16 cellular contexts compared by ENCODE assay signal in genomic region chr5:62395210-62395950, GRCh38. TPM values are rescaled to one million over a fixed set of nuclear protein-coding genes. Genes with fewer than 3 reads are reported as not detected.
DNase-seq lines count a peak whose midpoint lies in the region; ATAC-seq, FAIRE-seq and TF ChIP-seq lines count a peak whose summit lies in the region.
"Had no signal": no experiment of that assay in that cellular context is flagged by ENCODE, and none has a peak within 500 bp of the region (broad histone marks: within the 10 kb centered on the region; RNA-seq: fewer than 3 reads in every experiment).

No MANE protein-coding gene starts in this region.

- H3K27me3 ChIP-seq in PC-3 (ENCODE audit: low read length) (no peaks in the 10 kb centered on the region), K562 (ENCODE audit: control insufficient read depth in 2 of 2, insufficient read depth in 2 of 2, low read length in 2 of 2) (no peaks in the 10 kb centered on the region)
- H3K27me3 ChIP-seq: tibial nerve had no signal

- DNase-seq in activated CD8-positive, alpha-beta memory T cell treated with anti-CD3 and anti-CD28 coated beads, Interleukin-2, amount 10 ng/mL, durations not matched to agents 7 days and 5 days = no peak
- no peak for DNase-seq in activated CD8-positive, alpha-beta memory T cell treated with anti-CD3 and anti-CD28 coated beads, Interleukin-2, amount 50 U/mL, for 4 hours
- DNase-seq in PC-3 (peak; percentile 71), K562 (ENCODE audit: extremely low read depth in 1 of 4, low spot score in 3 of 4) (no peak), renal cortical epithelial cell (ENCODE audit: low read depth) (peak; percentile 22), kidney tubule cell (ENCODE audit: low spot score) (no peak), activated gamma-delta T cell (lab: John Stamatoyannopoulos, UW) (no peak), NCI-H1694 (lab: John Stamatoyannopoulos, UW) (no peak)
- DNase-seq: foreskin melanocyte; NCI-H226; occipital lobe; stimulated activated CD4-positive, alpha-beta T cell treated with anti-CD3 and anti-CD28 coated beads, Interleukin-12 subunit alpha, Interleukin-12 subunit beta, amount 100 ng/mL, for 4 hours had no signal

- no peak for TF ChIP-seq POLR2A in K562 (conservative IDR thresholded peaks at IDR 0.05)

- 71% methylated on average over 5 of the region's 5 CpGs for WGBS in K562 (ENCODE audit: insufficient coverage, low coverage, missing lambda C conversion rate)

- H3F3A ChIP-seq in PC-3 (ENCODE audit: low read length, unreplicated experiment) = no peaks in the 10 kb centered on the region

- H3K9me1 ChIP-seq in K562 (ENCODE audit: control insufficient read depth, insufficient read depth, low read length) = no peaks in the 10 kb centered on the region

- FAIRE-seq in K562 (lab: Jason Lieb, UNC) = no peak

- CTCF ChIA-PET in activated CD8-positive, alpha-beta memory T cell treated with anti-CD3 and anti-CD28 coated beads, Interleukin-2, amount 10 ng/mL, durations not matched to agents 7 days and 5 days (lab: Charles Lee) = interaction anchor here (0.8 to 1.2 kb wide), 3 partner anchors 11 to 18 kb away, joined by 3 to 4 read pairs (median 3); no protein-coding TSS in a partner anchor
- CTCF ChIA-PET in PC-3 (lab: Charles Lee) (no interaction called here), K562 (lab: Yijun Ruan, JAX; ENCODE audit: low intra/inter-chr PET ratio) (no interaction called here)

- H3K9ac ChIP-seq in PC-3 (ENCODE audit: low read length) = no peak overlapping the region
- H3K9ac ChIP-seq in K562 (ENCODE audit: insufficient read depth in 1 of 2, low read depth in 2 of 2, low read length in 2 of 2) = no peak overlapping the region

- peaks cover 37% of the 10 kb centered on the region for H3K4me1 Mint-ChIP-seq in activated CD8-positive, alpha-beta memory T cell treated with anti-CD3 and anti-CD28 coated beads, Interleukin-2, amount 10 ng/mL, durations not matched to agents 7 days and 5 days
- H3K4me1 Mint-ChIP-seq: memory B cell, WTC11 had no signal

- H3K27me3 Mint-ChIP-seq in activated CD8-positive, alpha-beta memory T cell treated with anti-CD3 and anti-CD28 coated beads, Interleukin-2, amount 10 ng/mL, durations not matched to agents 7 days and 5 days = no peaks in the 10 kb centered on the region
- H3K27me3 Mint-ChIP-seq: memory B cell had no signal

- intact Hi-C loops in PC-3 (cut with micrococcal nuclease) (no loop called here), K562 (cut with micrococcal nuclease) (no loop called here)

- H2AFZ ChIP-seq in PC-3 (ENCODE audit: low read length) (no peak overlapping the region), K562 (ENCODE audit: low read depth, low read length) (no peak overlapping the region)

- peaks cover 4% of the 10 kb centered on the region; the same call in 1 of the 2 replicates for H3K4me1 ChIP-seq in PC-3 (ENCODE audit: insufficient read depth, low read length)
- H3K4me1 ChIP-seq in K562 (replicated peaks in 1 of 2; ENCODE audit: control insufficient read depth in 2 of 2, insufficient read depth in 2 of 2, low read length in 2 of 2) = no peaks in the 10 kb centered on the region
- H3K4me1 ChIP-seq: tibial nerve had no signal

- H4K20me1 ChIP-seq in PC-3 (ENCODE audit: low read length) (no peaks in the 10 kb centered on the region), K562 (replicated peaks; ENCODE audit: control insufficient read depth, insufficient read depth, low read length) (no peaks in the 10 kb centered on the region)

- TF ChIP-seq CTCF in PC-3 (conservative IDR thresholded peaks at IDR 0.05; ENCODE audit: low read depth, low read length) = no peak
- no peak for TF ChIP-seq CTCF in K562 (IDR thresholded peaks at IDR 0.05 in 2 of 3, conservative IDR thresholded peaks at IDR 0.05 in 1 of 3; ENCODE audit: insufficient read depth in 2 of 3, low read depth in 1 of 3, low read length in 3 of 3)

- H3K9me3 Mint-ChIP-seq in activated CD8-positive, alpha-beta memory T cell treated with anti-CD3 and anti-CD28 coated beads, Interleukin-2, amount 10 ng/mL, durations not matched to agents 7 days and 5 days (ENCODE audit: low read depth) = no peaks in the 10 kb centered on the region
- H3K9me3 Mint-ChIP-seq: memory B cell, WTC11 had no signal

- no peaks in the 10 kb centered on the region for H3K9me3 ChIP-seq in PC-3 (ENCODE audit: low read length)
- no peaks in the 10 kb centered on the region for H3K9me3 ChIP-seq in K562 (replicated peaks; ENCODE audit: control insufficient read depth, insufficient read depth, low read depth, low read length)
- H3K9me3 ChIP-seq: tibial nerve had no signal

- peak overlapping the region; percentile 65 for H3K27ac Mint-ChIP-seq in activated CD8-positive, alpha-beta memory T cell treated with anti-CD3 and anti-CD28 coated beads, Interleukin-2, amount 10 ng/mL, durations not matched to agents 7 days and 5 days
- H3K27ac Mint-ChIP-seq: memory B cell, WTC11 had no signal

- no peaks in the 10 kb centered on the region for H3K9me2 ChIP-seq in PC-3 (replicated peaks; ENCODE audit: low read length)

- ATAC-seq in activated CD8-positive, alpha-beta memory T cell treated with anti-CD3 and anti-CD28 coated beads, Interleukin-2, amount 10 ng/mL, durations not matched to agents 7 days and 5 days = peak; percentile 30
- peak; percentile 90 for ATAC-seq in PC-3
- ATAC-seq in K562 = no peak; the same call in 2 of the 3 replicates
- ATAC-seq: WTC11 had no signal

- peaks cover 54% of the 10 kb centered on the region for H3K36me3 Mint-ChIP-seq in activated CD8-positive, alpha-beta memory T cell treated with anti-CD3 and anti-CD28 coated beads, Interleukin-2, amount 10 ng/mL, durations not matched to agents 7 days and 5 days

- TF ChIP-seq EP300 in K562 (IDR thresholded peaks at IDR 0.05; ENCODE audit: low read length) = no peak

- H3K27ac ChIP-seq in PC-3 (ENCODE audit: low read length) (0 out of 2 replicates have a peak overlapping the region, but pooled peaks have one; percentile 12), K562 (ENCODE audit: extremely low read depth, low read depth, low read length) (no peak overlapping the region)
- H3K27ac ChIP-seq: SK-N-MC, tibial nerve had no signal

- in situ Hi-C loops in K562 (cut with MboI) = no loop called here

- H3K4me3 ChIP-seq in PC-3 (ENCODE audit: low read length) (no peak overlapping the region), K562 (no peak overlapping the region)
- H3K4me3 ChIP-seq: SK-N-MC, tibial nerve had no signal

- POLR2A ChIA-PET in PC-3 (lab: Charles Lee; ENCODE audit: unreplicated experiment) = no interaction called here
- POLR2A ChIA-PET in K562 (lab: Yijun Ruan, JAX) = interaction anchor here (0.6 to 3.5 kb wide), 5 partner anchors 7 to 37 kb away, joined by 3 to 29 read pairs (median 4); partner anchors contain the start of gene DIMT1

- TF ChIP-seq RAD21 in K562 (CRISPR knock-in tag; conservative IDR thresholded peaks at IDR 0.05 in 1 of 2, IDR thresholded peaks at IDR 0.05 in 1 of 2) = no peak

- H3K36me3 ChIP-seq in PC-3 (ENCODE audit: low read depth, low read length) = peaks cover 57% of the 10 kb centered on the region
- H3K36me3 ChIP-seq in K562 (ENCODE audit: control insufficient read depth, insufficient read depth, low read length) = peaks cover 88% of the 10 kb centered on the region

- H3K4me2 ChIP-seq in PC-3 (ENCODE audit: low read length) (no peak overlapping the region), K562 (ENCODE audit: insufficient read depth, low read length) (no peak overlapping the region)

- no peak overlapping the region for H3K4me3 Mint-ChIP-seq in activated CD8-positive, alpha-beta memory T cell treated with anti-CD3 and anti-CD28 coated beads, Interleukin-2, amount 10 ng/mL, durations not matched to agents 7 days and 5 days
- H3K4me3 Mint-ChIP-seq: memory B cell, WTC11 had no signal

- 0 out of 2 replicates have a peak, but pooled peaks cover 1% of the 10 kb centered on the region for H3K79me2 ChIP-seq in PC-3 (ENCODE audit: low read length)
- H3K79me2 ChIP-seq in K562 (ENCODE audit: control insufficient read depth, insufficient read depth, low read length) = no peaks in the 10 kb centered on the region

- no TSS peak for BruUV-seq in PC-3 (replicated peaks; lab: Mats Ljungman, UMichigan)
- BruUV-seq in K562 (replicated peaks; lab: Mats Ljungman, UMichigan) = no TSS peak

RNA-seq across cellular contexts. Expression of gene DIMT1, which starts 8.3 kb away (rescaled TPM):
- 10 to 100 TPM; 31.7 to 36.0 TPM for total RNA-seq in activated CD8-positive, alpha-beta memory T cell treated with anti-CD3 and anti-CD28 coated beads, Interleukin-2, amount 10 ng/mL, durations not matched to agents 7 days and 5 days
- total RNA-seq in PC-3 (2014; rRNA removed) (47.1 and 59.8 TPM in 2 replicates), K562 (2014; rRNA removed) (66.8 and 117 TPM in 2 replicates), K562 (2014; rRNA removed; fragmentation: Illumina TruSeq; extraction: Trizol) (54.1 and 67.6 TPM in 2 replicates), K562 (2015; rRNA removed; fragmentation: Illumina TruSeq; extraction: Trizol) (47.2 and 48.5 TPM in 2 replicates), K562 (2021) (64.3 and 64.5 TPM in 2 replicates), renal cortical epithelial cell (30.9 and 45.8 TPM in 2 replicates)
- 25.7 and 41.2 TPM in 2 replicates for total RNA-seq in K562 (2011; cell fraction: chromatin; rRNA removed; ENCODE audit: low replicate concordance)
- total RNA-seq in K562 (2011; cell fraction: nucleolus; rRNA removed) = 17.6 and 19.8 TPM in 2 replicates
- 20.8 and 26.9 TPM in 2 replicates for total RNA-seq in K562 (2011; cell fraction: nucleoplasm; rRNA removed)
- polyA plus RNA-seq in K562 (2011; rRNA removed) (56.4 and 85.3 TPM in 2 replicates), K562 (2014; fragmentation: Illumina TruSeq; extraction: Trizol) (54.9 and 59.1 TPM in 2 replicates), K562 (2014; fragmentation: Nextera tagmentation; extraction: Ambion mirVana) (10 to 100 TPM; 28.9 to 39.9 TPM), K562 (2014; rRNA removed) (53.3 and 73.8 TPM in 2 replicates)
- polyA plus RNA-seq in K562 (2011; cell fraction: cytosol; rRNA removed) = 28.3 and 31.9 TPM in 2 replicates
- 38.6 and 42.2 TPM in 2 replicates for polyA plus RNA-seq in K562 (2011; cell fraction: nucleus; rRNA removed)
- 49.7 and 50.9 TPM in 2 replicates for polyA plus RNA-seq in K562 (2012)
- polyA minus RNA-seq in K562 (2011; rRNA and poly(A)+ RNA removed) = 43.7 and 59.4 TPM in 2 replicates
- 13.9 and 21.2 TPM in 2 replicates for polyA minus RNA-seq in K562 (2011; cell fraction: cytosol; rRNA and poly(A)+ RNA removed)
- 20.9 and 21.4 TPM in 2 replicates for polyA minus RNA-seq in K562 (2011; cell fraction: nucleus; rRNA and poly(A)+ RNA removed)

RNA-seq across cellular contexts. Expression of gene IPO11, which starts 17.2 kb away (rescaled TPM):
- total RNA-seq in activated CD8-positive, alpha-beta memory T cell treated with anti-CD3 and anti-CD28 coated beads, Interleukin-2, amount 10 ng/mL, durations not matched to agents 7 days and 5 days = 10 to 100 TPM; 36.9 to 38.0 TPM
- total RNA-seq in PC-3 (2014; rRNA removed) (16.1 and 23.2 TPM in 2 replicates), K562 (2014; rRNA removed) (44.6 and 57.7 TPM in 2 replicates), K562 (2014; rRNA removed; fragmentation: Illumina TruSeq; extraction: Trizol) (94.0 and 105 TPM in 2 replicates), K562 (2015; rRNA removed; fragmentation: Illumina TruSeq; extraction: Trizol) (66.9 and 70.9 TPM in 2 replicates), K562 (2021) (96.0 and 101 TPM in 2 replicates), renal cortical epithelial cell (22.1 and 31.6 TPM in 2 replicates)
- total RNA-seq in K562 (2011; cell fraction: chromatin; rRNA removed; ENCODE audit: low replicate concordance) = 185 and 259 TPM in 2 replicates
- total RNA-seq in K562 (2011; cell fraction: nucleolus; rRNA removed) = 33.7 and 40.3 TPM in 2 replicates
- 102 and 134 TPM in 2 replicates for total RNA-seq in K562 (2011; cell fraction: nucleoplasm; rRNA removed)
- polyA plus RNA-seq in K562 (2011; rRNA removed) (71.6 and 85.9 TPM in 2 replicates), K562 (2014; fragmentation: Illumina TruSeq; extraction: Trizol) (82.1 and 91.6 TPM in 2 replicates), K562 (2014; fragmentation: Nextera tagmentation; extraction: Ambion mirVana) (10 to 100 TPM; 39.5 to 45.4 TPM), K562 (2014; rRNA removed) (35.4 and 38.7 TPM in 2 replicates)
- polyA plus RNA-seq in K562 (2011; cell fraction: cytosol; rRNA removed) = 46.8 and 52.7 TPM in 2 replicates
- polyA plus RNA-seq in K562 (2011; cell fraction: nucleus; rRNA removed) = 55.7 and 69.0 TPM in 2 replicates
- polyA plus RNA-seq in K562 (2012) = 29.9 and 34.4 TPM in 2 replicates
- polyA minus RNA-seq in K562 (2011; rRNA and poly(A)+ RNA removed) = 273 and 294 TPM in 2 replicates
- polyA minus RNA-seq in K562 (2011; cell fraction: cytosol; rRNA and poly(A)+ RNA removed) = 64.4 and 95.9 TPM in 2 replicates
- polyA minus RNA-seq in K562 (2011; cell fraction: nucleus; rRNA and poly(A)+ RNA removed) = 62.2 and 109 TPM in 2 replicates

Comparison
In these comparisons a context has a peak if more than half of its experiments do, and no peak if none do; other contexts are left out.
1. DNase-seq: peak in PC-3 (single experiment) and renal cortical epithelial cell (single experiment); none in activated CD8-positive, alpha-beta memory T cell treated with anti-CD3 and anti-CD28 coated beads, Interleukin-2, amount 10 ng/mL, durations not matched to agents 7 days and 5 days (single experiment), activated CD8-positive, alpha-beta memory T cell treated with anti-CD3 and anti-CD28 coated beads, Interleukin-2, amount 50 U/mL, for 4 hours (single experiment), K562 (0 of 4), kidney tubule cell (single experiment), activated gamma-delta T cell (single experiment) and NCI-H1694 (single experiment).